Comparison of ENCODE assay signal across 16 cellular contexts in the genomic region with DNA sequence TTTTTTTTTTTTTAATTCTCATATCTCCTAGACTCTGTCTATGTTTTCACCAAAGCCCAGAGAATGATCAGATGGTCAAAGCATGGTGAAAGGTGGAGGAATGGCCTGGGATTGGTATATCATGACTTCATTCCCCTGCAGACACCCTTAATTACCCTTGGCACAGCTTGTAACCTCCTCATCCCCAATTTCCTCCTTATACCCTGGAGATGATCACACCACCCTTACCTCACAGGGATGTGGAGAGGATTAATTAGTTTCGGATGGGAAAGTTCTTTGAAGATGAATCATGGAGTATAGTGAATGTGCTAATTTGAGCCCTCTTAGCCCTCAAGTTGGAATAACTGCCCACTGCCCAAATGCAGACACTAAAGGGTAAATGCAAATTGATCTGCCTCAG.
"Had no signal": no experiment of that assay in that cellular context is flagged by ENCODE, and none has a peak within 500 bp of the region (broad histone marks: within the 10 kb centered on the region; RNA-seq: fewer than 3 reads in every experiment).

No MANE protein-coding gene starts in this region.

- H3K27ac Mint-ChIP-seq: activated CD4-positive, alpha-beta T cell treated with anti-CD3 and anti-CD28 coated beads for 36 hours; activated naive CD8-positive, alpha-beta T cell; effector memory CD8-positive, alpha-beta T cell; stimulated activated naive B cell treated with anti-CD40 and anti-IgM and Interleukin-4, amounts not matched to agents 10 μg/mL and 1 μg/mL and 100 μg/mL, for 72 hours; WTC11 had no signal

- H3K9me3 Mint-ChIP-seq: neural crest cell; stimulated activated naive B cell treated with anti-CD40 and anti-IgM and Interleukin-4, amounts not matched to agents 10 μg/mL and 1 μg/mL and 100 μg/mL, for 72 hours; WTC11 had no signal

- H3K4me1 ChIP-seq: body of pancreas, left ventricle myocardium inferior, prostate gland, right lobe of liver, upper lobe of right lung had no signal

- H3K4me1 Mint-ChIP-seq: activated CD4-positive, alpha-beta T cell treated with anti-CD3 and anti-CD28 coated beads for 36 hours; neural crest cell; stimulated activated naive B cell treated with anti-CD40 and anti-IgM and Interleukin-4, amounts not matched to agents 10 μg/mL and 1 μg/mL and 100 μg/mL, for 72 hours had no signal

- H3K36me3 Mint-ChIP-seq: activated naive CD8-positive, alpha-beta T cell; stimulated activated naive B cell treated with anti-CD40 and anti-IgM and Interleukin-4, amounts not matched to agents 10 μg/mL and 1 μg/mL and 100 μg/mL, for 72 hours; WTC11 had no signal

- H3K27me3 ChIP-seq: body of pancreas, right lobe of liver, upper lobe of right lung had no signal

- H3K27me3 Mint-ChIP-seq: activated CD4-positive, alpha-beta T cell treated with anti-CD3 and anti-CD28 coated beads for 36 hours; activated naive CD8-positive, alpha-beta T cell had no signal

- H3K4me3 Mint-ChIP-seq: activated CD4-positive, alpha-beta T cell treated with anti-CD3 and anti-CD28 coated beads for 36 hours; activated naive CD8-positive, alpha-beta T cell; effector memory CD8-positive, alpha-beta T cell; neural crest cell; stimulated activated naive B cell treated with anti-CD40 and anti-IgM and Interleukin-4, amounts not matched to agents 10 μg/mL and 1 μg/mL and 100 μg/mL, for 72 hours; WTC11 had no signal

- H3K36me3 ChIP-seq: left ventricle myocardium inferior, prostate gland, right lobe of liver, upper lobe of right lung had no signal

- H3K4me3 ChIP-seq: body of pancreas, left ventricle myocardium inferior, prostate gland, right lobe of liver, upper lobe of right lung had no signal

- DNase-seq: activated CD4-positive, alpha-beta T cell treated with anti-CD3 and anti-CD28 coated beads for 36 hours; activated CD4-positive, alpha-beta T cell treated with anti-CD3 and anti-CD28 coated beads, Interleukin-2, amount 50 U/mL, for 48 hours; activated T-cell treated with anti-CD3 and anti-CD28 coated beads for 4 hours; body of pancreas; caudate nucleus; effector memory CD8-positive, alpha-beta T cell; left ventricle myocardium inferior; right lobe of liver; stimulated activated CD4-positive, alpha-beta T cell treated with anti-CD3 and anti-CD28 coated beads, Interleukin-4, amount 100 ng/mL, for 24 hours; stimulated activated naive B cell treated with anti-CD40 and anti-IgM and Interleukin-4, amounts not matched to agents 10 μg/mL and 1 μg/mL and 100 μg/mL, for 72 hours; upper lobe of right lung had no signal

- ATAC-seq: activated CD4-positive, alpha-beta T cell treated with anti-CD3 and anti-CD28 coated beads for 36 hours; body of pancreas; effector memory CD8-positive, alpha-beta T cell; right lobe of liver; stimulated activated naive B cell treated with anti-CD40 and anti-IgM and Interleukin-4, amounts not matched to agents 10 μg/mL and 1 μg/mL and 100 μg/mL, for 72 hours; upper lobe of right lung; WTC11 had no signal

- H3K9me3 ChIP-seq: body of pancreas, left ventricle myocardium inferior, prostate gland, right lobe of liver, upper lobe of right lung had no signal

- H3K27ac ChIP-seq: body of pancreas, left ventricle myocardium inferior, prostate gland, right lobe of liver, upper lobe of right lung had no signal

- FAIRE-seq: frontal cortex had no signal
